In the genomic region with DNA sequence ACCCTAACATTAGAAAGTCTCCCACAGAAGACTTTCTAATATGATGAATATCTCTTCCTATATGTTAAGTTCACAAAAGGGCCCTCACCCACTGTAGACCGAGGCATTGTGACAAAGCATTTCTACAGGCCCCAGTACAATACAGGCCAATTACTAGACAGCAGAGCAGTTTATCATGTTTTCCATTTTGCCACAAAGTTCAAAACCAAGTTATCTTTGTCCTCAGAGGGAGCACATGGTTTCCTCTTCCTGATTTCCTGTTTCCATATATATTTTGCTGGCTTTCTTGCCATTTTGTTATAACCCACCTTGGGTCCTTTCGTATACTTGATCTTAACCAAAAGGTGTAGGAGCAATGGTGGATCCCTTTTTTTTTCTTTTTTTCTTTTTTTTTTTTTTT, we compare ENCODE assay signal across 1 cellular context.
TF ChIP-seq lines count a peak whose summit lies in the region.

No MANE protein-coding gene starts in this region.

TF ChIP-seq in K562, 482 proteins besides CTCF, POLR2A, EP300 and RAD21 (continued from another document and continues in another):
- TF ChIP-seq, protein P1, sequence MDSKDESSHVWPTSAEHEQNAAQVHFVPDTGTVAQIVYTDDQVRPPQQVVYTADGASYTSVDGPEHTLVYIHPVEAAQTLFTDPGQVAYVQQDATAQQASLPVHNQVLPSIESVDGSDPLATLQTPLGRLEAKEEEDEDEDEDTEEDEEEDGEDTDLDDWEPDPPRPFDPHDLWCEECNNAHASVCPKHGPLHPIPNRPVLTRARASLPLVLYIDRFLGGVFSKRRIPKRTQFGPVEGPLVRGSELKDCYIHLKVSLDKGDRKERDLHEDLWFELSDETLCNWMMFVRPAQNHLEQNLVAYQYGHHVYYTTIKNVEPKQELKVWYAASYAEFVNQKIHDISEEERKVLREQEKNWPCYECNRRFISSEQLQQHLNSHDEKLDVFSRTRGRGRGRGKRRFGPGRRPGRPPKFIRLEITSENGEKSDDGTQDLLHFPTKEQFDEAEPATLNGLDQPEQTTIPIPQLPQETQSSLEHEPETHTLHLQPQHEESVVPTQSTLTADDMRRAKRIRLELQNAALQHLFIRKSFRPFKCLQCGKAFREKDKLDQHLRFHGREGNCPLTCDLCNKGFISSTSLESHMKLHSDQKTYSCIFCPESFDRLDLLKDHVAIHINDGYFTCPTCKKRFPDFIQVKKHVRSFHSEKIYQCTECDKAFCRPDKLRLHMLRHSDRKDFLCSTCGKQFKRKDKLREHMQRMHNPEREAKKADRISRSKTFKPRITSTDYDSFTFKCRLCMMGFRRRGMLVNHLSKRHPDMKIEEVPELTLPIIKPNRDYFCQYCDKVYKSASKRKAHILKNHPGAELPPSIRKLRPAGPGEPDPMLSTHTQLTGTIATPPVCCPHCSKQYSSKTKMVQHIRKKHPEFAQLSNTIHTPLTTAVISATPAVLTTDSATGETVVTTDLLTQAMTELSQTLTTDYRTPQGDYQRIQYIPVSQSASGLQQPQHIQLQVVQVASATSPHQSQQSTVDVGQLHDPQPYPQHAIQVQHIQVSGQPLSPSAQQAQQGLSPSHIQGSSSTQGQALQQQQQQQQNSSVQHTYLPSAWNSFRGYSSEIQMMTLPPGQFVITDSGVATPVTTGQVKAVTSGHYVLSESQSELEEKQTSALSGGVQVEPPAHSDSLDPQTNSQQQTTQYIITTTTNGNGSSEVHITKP (IDR thresholded peaks at IDR 0.05; ENCODE audit: partially characterized antibody) = no peak
- TF ChIP-seq ZNF780A (CRISPR knock-in tag; IDR thresholded peaks at IDR 0.05) (no peak), FOXK1 (CRISPR knock-in tag; IDR thresholded peaks at IDR 0.05; ENCODE audit: borderline replicate concordance) (no peak), ZNF282 (CRISPR knock-in tag; IDR thresholded peaks at IDR 0.05) (no peak), KAT8 (IDR thresholded peaks at IDR 0.05; ENCODE audit: low read depth) (no peak), ZSCAN29 (IDR thresholded peaks at IDR 0.05) (no peak), ZNF140 (CRISPR knock-in tag; IDR thresholded peaks at IDR 0.05) (no peak), MEIS2 (IDR thresholded peaks at IDR 0.05; ENCODE audit: partially characterized antibody) (no peak), ZNF589 (CRISPR knock-in tag; IDR thresholded peaks at IDR 0.05; ENCODE audit: low read depth) (no peak), TEAD4 (IDR thresholded peaks at IDR 0.05; ENCODE audit: low read length) (peak; percentile 22; the same call in 1 of the 2 replicates), TEAD4 (CRISPR knock-in tag; IDR thresholded peaks at IDR 0.05; ENCODE audit: borderline replicate concordance) (no peak), MTA3 (IDR thresholded peaks at IDR 0.05; ENCODE audit: borderline replicate concordance) (no peak), TAL1 (IDR thresholded peaks at IDR 0.05) (peak; percentile 42), CBX8 (IDR thresholded peaks at IDR 0.05; ENCODE audit: borderline replicate concordance, extremely low read depth, low read depth, low read length, poor library complexity, severe bottlenecking) (no peak), TEAD1 (CRISPR knock-in tag; IDR thresholded peaks at IDR 0.05) (no peak), ZNF174 (CRISPR knock-in tag; IDR thresholded peaks at IDR 0.05) (no peak), RAD51 (IDR thresholded peaks at IDR 0.05; ENCODE audit: borderline replicate concordance, low read depth) (no peak), PRPF4 (IDR thresholded peaks at IDR 0.05; ENCODE audit: insufficient read depth, low read depth, low read length, poor library complexity, severe bottlenecking) (no peak), NFE2 (IDR thresholded peaks at IDR 0.05; ENCODE audit: low read depth) (peak; percentile 59; the same call in 1 of the 2 replicates), MCM7 (IDR thresholded peaks at IDR 0.05) (no peak), RCOR1 (IDR thresholded peaks at IDR 0.05; ENCODE audit: borderline replicate concordance in 1 of 2, low read depth in 2 of 2, low read length in 2 of 2) (peak in 1 of 2 experiments; percentile 21; a peak in 1 of 4 replicates), RBBP5 (IDR thresholded peaks at IDR 0.05; ENCODE audit: borderline replicate concordance, insufficient read depth, low read length, poor library complexity, severe bottlenecking) (no peak), ZNF695 (CRISPR knock-in tag; IDR thresholded peaks at IDR 0.05) (no peak), FOXK2 (conservative IDR thresholded peaks at IDR 0.05 in 1 of 2, IDR thresholded peaks at IDR 0.05 in 1 of 2; ENCODE audit: low read depth in 2 of 2) (peak in 1 of 2 experiments; percentile 33; a peak in 1 of 4 replicates), MECOM (CRISPR knock-in tag; IDR thresholded peaks at IDR 0.05) (no peak)
- TF ChIP-seq, protein P2, sequence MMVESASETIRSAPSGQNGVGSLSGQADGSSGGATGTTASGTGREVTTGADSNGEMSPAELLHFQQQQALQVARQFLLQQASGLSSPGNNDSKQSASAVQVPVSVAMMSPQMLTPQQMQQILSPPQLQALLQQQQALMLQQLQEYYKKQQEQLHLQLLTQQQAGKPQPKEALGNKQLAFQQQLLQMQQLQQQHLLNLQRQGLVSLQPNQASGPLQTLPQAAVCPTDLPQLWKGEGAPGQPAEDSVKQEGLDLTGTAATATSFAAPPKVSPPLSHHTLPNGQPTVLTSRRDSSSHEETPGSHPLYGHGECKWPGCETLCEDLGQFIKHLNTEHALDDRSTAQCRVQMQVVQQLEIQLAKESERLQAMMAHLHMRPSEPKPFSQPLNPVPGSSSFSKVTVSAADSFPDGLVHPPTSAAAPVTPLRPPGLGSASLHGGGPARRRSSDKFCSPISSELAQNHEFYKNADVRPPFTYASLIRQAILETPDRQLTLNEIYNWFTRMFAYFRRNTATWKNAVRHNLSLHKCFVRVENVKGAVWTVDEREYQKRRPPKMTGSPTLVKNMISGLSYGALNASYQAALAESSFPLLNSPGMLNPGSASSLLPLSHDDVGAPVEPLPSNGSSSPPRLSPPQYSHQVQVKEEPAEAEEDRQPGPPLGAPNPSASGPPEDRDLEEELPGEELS (CRISPR knock-in tag; IDR thresholded peaks at IDR 0.05; ENCODE audit: borderline replicate concordance) = no peak
- TF ChIP-seq, protein P3, sequence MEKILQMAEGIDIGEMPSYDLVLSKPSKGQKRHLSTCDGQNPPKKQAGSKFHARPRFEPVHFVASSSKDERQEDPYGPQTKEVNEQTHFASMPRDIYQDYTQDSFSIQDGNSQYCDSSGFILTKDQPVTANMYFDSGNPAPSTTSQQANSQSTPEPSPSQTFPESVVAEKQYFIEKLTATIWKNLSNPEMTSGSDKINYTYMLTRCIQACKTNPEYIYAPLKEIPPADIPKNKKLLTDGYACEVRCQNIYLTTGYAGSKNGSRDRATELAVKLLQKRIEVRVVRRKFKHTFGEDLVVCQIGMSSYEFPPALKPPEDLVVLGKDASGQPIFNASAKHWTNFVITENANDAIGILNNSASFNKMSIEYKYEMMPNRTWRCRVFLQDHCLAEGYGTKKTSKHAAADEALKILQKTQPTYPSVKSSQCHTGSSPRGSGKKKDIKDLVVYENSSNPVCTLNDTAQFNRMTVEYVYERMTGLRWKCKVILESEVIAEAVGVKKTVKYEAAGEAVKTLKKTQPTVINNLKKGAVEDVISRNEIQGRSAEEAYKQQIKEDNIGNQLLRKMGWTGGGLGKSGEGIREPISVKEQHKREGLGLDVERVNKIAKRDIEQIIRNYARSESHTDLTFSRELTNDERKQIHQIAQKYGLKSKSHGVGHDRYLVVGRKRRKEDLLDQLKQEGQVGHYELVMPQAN (IDR thresholded peaks at IDR 0.05; ENCODE audit: borderline replicate concordance) = no peak
- TF ChIP-seq, protein P4, sequence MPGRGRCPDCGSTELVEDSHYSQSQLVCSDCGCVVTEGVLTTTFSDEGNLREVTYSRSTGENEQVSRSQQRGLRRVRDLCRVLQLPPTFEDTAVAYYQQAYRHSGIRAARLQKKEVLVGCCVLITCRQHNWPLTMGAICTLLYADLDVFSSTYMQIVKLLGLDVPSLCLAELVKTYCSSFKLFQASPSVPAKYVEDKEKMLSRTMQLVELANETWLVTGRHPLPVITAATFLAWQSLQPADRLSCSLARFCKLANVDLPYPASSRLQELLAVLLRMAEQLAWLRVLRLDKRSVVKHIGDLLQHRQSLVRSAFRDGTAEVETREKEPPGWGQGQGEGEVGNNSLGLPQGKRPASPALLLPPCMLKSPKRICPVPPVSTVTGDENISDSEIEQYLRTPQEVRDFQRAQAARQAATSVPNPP (IDR thresholded peaks at IDR 0.05; ENCODE audit: borderline replicate concordance, insufficient read depth, insufficient read length) = no peak
- TF ChIP-seq, protein P5, sequence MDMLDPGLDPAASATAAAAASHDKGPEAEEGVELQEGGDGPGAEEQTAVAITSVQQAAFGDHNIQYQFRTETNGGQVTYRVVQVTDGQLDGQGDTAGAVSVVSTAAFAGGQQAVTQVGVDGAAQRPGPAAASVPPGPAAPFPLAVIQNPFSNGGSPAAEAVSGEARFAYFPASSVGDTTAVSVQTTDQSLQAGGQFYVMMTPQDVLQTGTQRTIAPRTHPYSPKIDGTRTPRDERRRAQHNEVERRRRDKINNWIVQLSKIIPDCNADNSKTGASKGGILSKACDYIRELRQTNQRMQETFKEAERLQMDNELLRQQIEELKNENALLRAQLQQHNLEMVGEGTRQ (CRISPR knock-in tag; IDR thresholded peaks at IDR 0.05) = no peak
- TF ChIP-seq, protein P6, sequence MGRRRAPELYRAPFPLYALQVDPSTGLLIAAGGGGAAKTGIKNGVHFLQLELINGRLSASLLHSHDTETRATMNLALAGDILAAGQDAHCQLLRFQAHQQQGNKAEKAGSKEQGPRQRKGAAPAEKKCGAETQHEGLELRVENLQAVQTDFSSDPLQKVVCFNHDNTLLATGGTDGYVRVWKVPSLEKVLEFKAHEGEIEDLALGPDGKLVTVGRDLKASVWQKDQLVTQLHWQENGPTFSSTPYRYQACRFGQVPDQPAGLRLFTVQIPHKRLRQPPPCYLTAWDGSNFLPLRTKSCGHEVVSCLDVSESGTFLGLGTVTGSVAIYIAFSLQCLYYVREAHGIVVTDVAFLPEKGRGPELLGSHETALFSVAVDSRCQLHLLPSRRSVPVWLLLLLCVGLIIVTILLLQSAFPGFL (CRISPR knock-in tag; IDR thresholded peaks at IDR 0.05) = no peak
- TF ChIP-seq, protein P7, sequence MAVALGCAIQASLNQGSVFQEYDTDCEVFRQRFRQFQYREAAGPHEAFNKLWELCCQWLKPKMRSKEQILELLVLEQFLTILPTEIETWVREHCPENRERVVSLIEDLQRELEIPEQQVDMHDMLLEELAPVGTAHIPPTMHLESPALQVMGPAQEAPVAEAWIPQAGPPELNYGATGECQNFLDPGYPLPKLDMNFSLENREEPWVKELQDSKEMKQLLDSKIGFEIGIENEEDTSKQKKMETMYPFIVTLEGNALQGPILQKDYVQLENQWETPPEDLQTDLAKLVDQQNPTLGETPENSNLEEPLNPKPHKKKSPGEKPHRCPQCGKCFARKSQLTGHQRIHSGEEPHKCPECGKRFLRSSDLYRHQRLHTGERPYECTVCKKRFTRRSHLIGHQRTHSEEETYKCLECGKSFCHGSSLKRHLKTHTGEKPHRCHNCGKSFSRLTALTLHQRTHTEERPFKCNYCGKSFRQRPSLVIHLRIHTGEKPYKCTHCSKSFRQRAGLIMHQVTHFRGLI (CRISPR knock-in tag; IDR thresholded peaks at IDR 0.05) = no peak
- TF ChIP-seq, protein P8, sequence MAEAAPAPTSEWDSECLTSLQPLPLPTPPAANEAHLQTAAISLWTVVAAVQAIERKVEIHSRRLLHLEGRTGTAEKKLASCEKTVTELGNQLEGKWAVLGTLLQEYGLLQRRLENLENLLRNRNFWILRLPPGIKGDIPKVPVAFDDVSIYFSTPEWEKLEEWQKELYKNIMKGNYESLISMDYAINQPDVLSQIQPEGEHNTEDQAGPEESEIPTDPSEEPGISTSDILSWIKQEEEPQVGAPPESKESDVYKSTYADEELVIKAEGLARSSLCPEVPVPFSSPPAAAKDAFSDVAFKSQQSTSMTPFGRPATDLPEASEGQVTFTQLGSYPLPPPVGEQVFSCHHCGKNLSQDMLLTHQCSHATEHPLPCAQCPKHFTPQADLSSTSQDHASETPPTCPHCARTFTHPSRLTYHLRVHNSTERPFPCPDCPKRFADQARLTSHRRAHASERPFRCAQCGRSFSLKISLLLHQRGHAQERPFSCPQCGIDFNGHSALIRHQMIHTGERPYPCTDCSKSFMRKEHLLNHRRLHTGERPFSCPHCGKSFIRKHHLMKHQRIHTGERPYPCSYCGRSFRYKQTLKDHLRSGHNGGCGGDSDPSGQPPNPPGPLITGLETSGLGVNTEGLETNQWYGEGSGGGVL (CRISPR knock-in tag; IDR thresholded peaks at IDR 0.05) = no peak
- TF ChIP-seq, protein P9, sequence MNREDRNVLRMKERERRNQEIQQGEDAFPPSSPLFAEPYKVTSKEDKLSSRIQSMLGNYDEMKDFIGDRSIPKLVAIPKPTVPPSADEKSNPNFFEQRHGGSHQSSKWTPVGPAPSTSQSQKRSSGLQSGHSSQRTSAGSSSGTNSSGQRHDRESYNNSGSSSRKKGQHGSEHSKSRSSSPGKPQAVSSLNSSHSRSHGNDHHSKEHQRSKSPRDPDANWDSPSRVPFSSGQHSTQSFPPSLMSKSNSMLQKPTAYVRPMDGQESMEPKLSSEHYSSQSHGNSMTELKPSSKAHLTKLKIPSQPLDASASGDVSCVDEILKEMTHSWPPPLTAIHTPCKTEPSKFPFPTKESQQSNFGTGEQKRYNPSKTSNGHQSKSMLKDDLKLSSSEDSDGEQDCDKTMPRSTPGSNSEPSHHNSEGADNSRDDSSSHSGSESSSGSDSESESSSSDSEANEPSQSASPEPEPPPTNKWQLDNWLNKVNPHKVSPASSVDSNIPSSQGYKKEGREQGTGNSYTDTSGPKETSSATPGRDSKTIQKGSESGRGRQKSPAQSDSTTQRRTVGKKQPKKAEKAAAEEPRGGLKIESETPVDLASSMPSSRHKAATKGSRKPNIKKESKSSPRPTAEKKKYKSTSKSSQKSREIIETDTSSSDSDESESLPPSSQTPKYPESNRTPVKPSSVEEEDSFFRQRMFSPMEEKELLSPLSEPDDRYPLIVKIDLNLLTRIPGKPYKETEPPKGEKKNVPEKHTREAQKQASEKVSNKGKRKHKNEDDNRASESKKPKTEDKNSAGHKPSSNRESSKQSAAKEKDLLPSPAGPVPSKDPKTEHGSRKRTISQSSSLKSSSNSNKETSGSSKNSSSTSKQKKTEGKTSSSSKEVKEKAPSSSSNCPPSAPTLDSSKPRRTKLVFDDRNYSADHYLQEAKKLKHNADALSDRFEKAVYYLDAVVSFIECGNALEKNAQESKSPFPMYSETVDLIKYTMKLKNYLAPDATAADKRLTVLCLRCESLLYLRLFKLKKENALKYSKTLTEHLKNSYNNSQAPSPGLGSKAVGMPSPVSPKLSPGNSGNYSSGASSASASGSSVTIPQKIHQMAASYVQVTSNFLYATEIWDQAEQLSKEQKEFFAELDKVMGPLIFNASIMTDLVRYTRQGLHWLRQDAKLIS (CRISPR knock-in tag; IDR thresholded peaks at IDR 0.05) = no peak
- TF ChIP-seq, protein P10, sequence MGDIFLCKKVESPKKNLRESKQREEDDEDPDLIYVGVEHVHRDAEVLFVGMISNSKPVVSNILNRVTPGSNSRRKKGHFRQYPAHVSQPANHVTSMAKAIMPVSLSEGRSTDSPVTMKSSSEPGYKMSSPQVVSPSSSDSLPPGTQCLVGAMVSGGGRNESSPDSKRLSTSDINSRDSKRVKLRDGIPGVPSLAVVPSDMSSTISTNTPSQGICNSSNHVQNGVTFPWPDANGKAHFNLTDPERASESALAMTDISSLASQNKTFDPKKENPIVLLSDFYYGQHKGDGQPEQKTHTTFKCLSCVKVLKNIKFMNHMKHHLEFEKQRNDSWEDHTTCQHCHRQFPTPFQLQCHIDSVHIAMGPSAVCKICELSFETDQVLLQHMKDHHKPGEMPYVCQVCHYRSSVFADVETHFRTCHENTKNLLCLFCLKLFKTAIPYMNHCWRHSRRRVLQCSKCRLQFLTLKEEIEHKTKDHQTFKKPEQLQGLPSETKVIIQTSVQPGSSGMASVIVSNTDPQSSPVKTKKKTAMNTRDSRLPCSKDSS (IDR thresholded peaks at IDR 0.05; ENCODE audit: low read depth, partially characterized antibody) = no peak
